Comparison of ENCODE assay signal across 1 cellular context in genomic region chr14:62778847-62779246, GRCh38.
TF ChIP-seq lines count a peak whose summit lies in the region.

No MANE protein-coding gene starts in this region.

TF ChIP-seq in SK-N-SH treated with all-trans-retinoic acid at 6 μM for 48 hours, 23 proteins besides CTCF, POLR2A, EP300 and RAD21 (continued from another document):
- TF ChIP-seq PATZ1 (CRISPR knock-in tag; IDR thresholded peaks at IDR 0.05; ENCODE audit: borderline replicate concordance) (peak; percentile 25; the same call in 1 of the 2 replicates), POU6F1 (CRISPR knock-in tag; IDR thresholded peaks at IDR 0.05; ENCODE audit: borderline replicate concordance, low read depth) (no peak)
